8 cellular contexts compared by ENCODE assay signal in the genomic region with DNA sequence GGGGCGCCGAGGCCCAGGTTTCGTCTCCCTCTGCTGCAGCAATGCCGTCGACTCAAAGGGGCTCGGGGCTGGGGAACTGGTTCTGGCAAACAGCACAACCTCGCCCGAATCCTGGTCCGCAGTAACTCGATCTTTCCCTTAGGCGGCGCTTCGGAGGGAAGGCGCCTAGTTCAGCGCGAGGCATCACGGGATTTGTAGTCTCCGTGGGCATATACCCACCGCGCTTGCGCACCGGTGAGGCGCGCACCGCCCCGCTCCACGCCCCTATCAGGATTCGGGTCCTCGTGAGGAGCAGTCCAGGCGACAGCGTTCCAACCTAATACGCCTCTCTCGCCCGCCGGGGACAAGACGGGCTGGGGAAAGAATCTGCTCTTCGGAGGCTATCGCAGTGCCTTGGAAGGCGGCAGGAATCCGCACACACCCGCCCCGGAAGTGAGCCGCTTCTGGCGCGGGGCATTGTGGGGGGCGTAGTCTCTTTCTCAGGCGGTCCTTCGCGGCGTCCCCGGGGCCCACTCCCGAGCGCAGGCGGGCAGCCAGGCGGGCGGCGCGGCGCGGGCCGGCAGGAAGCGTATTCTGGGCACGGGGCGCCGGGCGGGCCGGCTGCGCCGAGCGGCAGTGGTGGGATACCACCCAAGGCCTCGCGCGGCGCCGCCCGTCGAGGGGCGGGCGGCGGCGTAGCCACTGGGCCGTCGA. TPM values are rescaled to one million over a fixed set of nuclear protein-coding genes. Genes with fewer than 3 reads are reported as not detected.
DNase-seq lines count a peak whose midpoint lies in the region; TF ChIP-seq lines count a peak whose summit lies in the region.

A gene (plus strand): TSS at position 505 of the 693 bp plus-strand sequence. CDS start 235 bp downstream, outside the sequence.

- TF ChIP-seq CTCF in GM20000 (IDR thresholded peaks at IDR 0.05; ENCODE audit: extremely low read depth, missing control alignments) = peak; percentile 78

- DNase-seq in COR-L47 (lab: John Stamatoyannopoulos, UW) (peak; percentile 95), GM20000 (ENCODE audit: low spot score) (peak; percentile 93), HT-29 (ENCODE audit: low spot score) (peak; percentile 99), NK-92 (lab: John Stamatoyannopoulos, UW; ENCODE audit: unreplicated experiment) (peak; percentile 57), medulla oblongata (ENCODE audit: extremely low spot score) (peak; percentile 98)
- peak; percentile 97 for DNase-seq in activated CD8-positive, alpha-beta memory T cell treated with anti-CD3 and anti-CD28 coated beads for 24 hours
- peak; percentile 92 for DNase-seq in effector CD8-positive, alpha-beta T cell (lab: John Stamatoyannopoulos, UW)
- DNase-seq in stimulated activated CD4-positive, alpha-beta T cell treated with anti-CD3 and anti-CD28 coated beads, TNF-alpha, amount 100 ng/mL, for 48 hours (ENCODE audit: low read depth in 3 of 3) = peak; percentile 89 to 92 (median 91)

RNA-seq across cellular contexts. Expression of the gene that starts here (rescaled TPM):
- total RNA-seq in HT-29 (2014; rRNA removed; shearing (Covaris generic)) = 66.3 and 80.9 TPM in 2 replicates

Comparison
In these comparisons a context has a peak if more than half of its experiments do, and no peak if none do; other contexts are left out.
1. Peak in every context shown above with its lines: DNase-seq.